16 cellular contexts compared by ENCODE assay signal in genomic region chr1:45924736-45925135, GRCh38.
DNase-seq lines count a peak whose midpoint lies in the region; ATAC-seq and TF ChIP-seq lines count a peak whose summit lies in the region.
"Had no signal": no experiment of that assay in that cellular context is flagged by ENCODE, and none has a peak within 500 bp of the region (broad histone marks: within the 10 kb centered on the region; RNA-seq: fewer than 3 reads in every experiment).

No MANE protein-coding gene starts in this region.

- peaks cover 42% of the 10 kb centered on the region for H3K4me1 ChIP-seq in HUES48 (ENCODE audit: control insufficient read depth, insufficient read depth, low read length)
- peaks cover 9% of the 10 kb centered on the region for H3K4me1 ChIP-seq in adipocyte (ENCODE audit: control insufficient read depth, insufficient read depth, low read length)
- H3K4me1 ChIP-seq in gastrocnemius medialis, result peaks cover 74 to 85% of the 10 kb centered on the region in 2 donors

- peak; percentile 79 to 89 for ATAC-seq in gastrocnemius medialis
- ATAC-seq in GM21529 (IDR thresholded peaks at IDR 0.05; ENCODE audit: unreplicated experiment), result no peak
- ATAC-seq in GM21381 (IDR thresholded peaks at IDR 0.05; ENCODE audit: unreplicated experiment), result no peak
- ATAC-seq: effector memory CD8-positive, alpha-beta T cell; T-cell had no signal

- intact Hi-C loops in gastrocnemius medialis (cut with DNase I; ENCODE audit: low total_unique reads), result loop anchor here (2.0 kb wide), 1 partner anchor 32 kb away; no protein-coding TSS in a partner anchor

- TF ChIP-seq CTCF in fibroblast of pulmonary artery (IDR thresholded peaks at IDR 0.05; ENCODE audit: low read length, missing control alignments), result no peak
- TF ChIP-seq CTCF in gastrocnemius medialis (IDR thresholded peaks at IDR 0.05 in 4 of 5, conservative IDR thresholded peaks at IDR 0.05 in 1 of 5), result no peak

- in situ Hi-C loops in gastrocnemius medialis (cut with MboI; ENCODE audit: low sequenced_read_pairs in 4 of 4), result no loop called here

- TF ChIP-seq POLR2A in gastrocnemius medialis (IDR thresholded peaks at IDR 0.05), result no peak

- DNase-seq in adipocyte (ENCODE audit: low read depth), result peak; percentile 19
- DNase-seq in fibroblast of pulmonary artery (ENCODE audit: low read depth), result peak; percentile 72
- peak in 1 of 2 donors; percentile 78 for DNase-seq in gastrocnemius medialis
- DNase-seq in RKO (ENCODE audit: low spot score), result no peak
- DNase-seq in HPDE6-E6E7 (ENCODE audit: extremely low spot score), result no peak
- DNase-seq: activated B cell treated with CpG ODN at 0.5 μM for 24 hours; activated gamma-delta T cell treated with Interleukin-2 at 50 U/mL for 16 hours; effector memory CD8-positive, alpha-beta T cell; heart right ventricle; NCI-H2081; posterior cingulate gyrus; RPMI8226; T-cell had no signal

- H3K27ac ChIP-seq in HUES48 (ENCODE audit: low read depth, low read length), result peak overlapping the region; percentile 95
- peak overlapping the region; percentile 91 to 97 (median 92) for H3K27ac ChIP-seq in gastrocnemius medialis

- no peak overlapping the region for H3K4me3 ChIP-seq in HUES48 (ENCODE audit: low read depth, low read length)
- no peak overlapping the region for H3K4me3 ChIP-seq in adipocyte (ENCODE audit: low read length)
- no peak overlapping the region for H3K4me3 ChIP-seq in fibroblast of pulmonary artery (replicated peaks; ENCODE audit: low read depth, low read length)
- H3K4me3 ChIP-seq in gastrocnemius medialis, result no peak overlapping the region
- H3K4me3 ChIP-seq: heart right ventricle had no signal

- H3K9me3 ChIP-seq in HUES48 (ENCODE audit: control insufficient read depth, insufficient read depth, low read length) (no peaks in the 10 kb centered on the region), adipocyte (ENCODE audit: control insufficient read depth, low read length) (no peaks in the 10 kb centered on the region), gastrocnemius medialis (no peaks in the 10 kb centered on the region)
- H3K9me3 ChIP-seq: heart right ventricle had no signal

- no peaks in the 10 kb centered on the region for H3K27me3 ChIP-seq in HUES48 (ENCODE audit: control insufficient read depth, insufficient read depth, low read length)
- no peaks in the 10 kb centered on the region for H3K27me3 ChIP-seq in adipocyte (replicated peaks; ENCODE audit: control insufficient read depth, insufficient read depth, low read length)
- no peaks in the 10 kb centered on the region for H3K27me3 ChIP-seq in gastrocnemius medialis
- H3K27me3 ChIP-seq: heart right ventricle had no signal

- H3K36me3 ChIP-seq in HUES48 (ENCODE audit: control insufficient read depth, insufficient read depth, low read length) (no peaks in the 10 kb centered on the region), adipocyte (ENCODE audit: control insufficient read depth, insufficient read depth, low read length, severe bottlenecking) (no peaks in the 10 kb centered on the region), gastrocnemius medialis (peaks cover 0 to 8% of the 10 kb centered on the region in 2 donors)
- H3K36me3 ChIP-seq: heart right ventricle had no signal

- H3K9ac ChIP-seq in HUES48 (ENCODE audit: low read depth, low read length), result no peak overlapping the region
- H3K9ac ChIP-seq in adipocyte (ENCODE audit: low read length), result no peak overlapping the region

Comparison
In these comparisons a context has a peak if more than half of its experiments do, and no peak if none do; other contexts are left out.
1. DNase-seq: peak in adipocyte (single experiment) and fibroblast of pulmonary artery (single experiment); none in RKO (single experiment) and HPDE6-E6E7 (single experiment).
2. ATAC-seq: peak in gastrocnemius medialis (2 of 2); none in GM21529 (single experiment) and GM21381 (single experiment).